ENCODE assay signal across 14 cellular contexts in genomic region chr1:116558140-116558549, GRCh38. TPM values are rescaled to one million over a fixed set of nuclear protein-coding genes. Genes with fewer than 3 reads are reported as not detected.
A peak's percentile ranks its signal among the peaks of the same experiment; 100 is the strongest.
DNase-seq lines count a peak whose midpoint lies in the region; ATAC-seq and TF ChIP-seq lines count a peak whose summit lies in the region.
"Had no signal": no experiment of that assay in that cellular context is flagged by ENCODE, and none has a peak within 500 bp of the region (broad histone marks: within the 10 kb centered on the region; RNA-seq: fewer than 3 reads in every experiment).

No MANE protein-coding gene starts in this region.

- DNase-seq in effector memory CD4-positive, alpha-beta T cell: no peak
- DNase-seq in NCI-H1436 (lab: John Stamatoyannopoulos, UW): no peak
- DNase-seq in nephron progenitor cell: no peak
- no peak for DNase-seq in DMS79 treated with DMSO at 0.1 percent for 48 hours (lab: John Stamatoyannopoulos, UW)
- no peak for DNase-seq in mesothelial cell of epicardium (ENCODE audit: low spot score in 2 of 2, unreplicated experiment in 2 of 2)
- DNase-seq: head of caudate nucleus; left cardiac atrium; naive thymus-derived CD4-positive, alpha-beta T cell; NCI-H526; thyroid gland had no signal

- H3K36me3 Mint-ChIP-seq in nephron progenitor cell (ENCODE audit: low read depth) (peaks cover 10% of the 10 kb centered on the region), mesothelial cell of epicardium (peaks cover 8% of the 10 kb centered on the region)

- H3K4me3 ChIP-seq in GM08714 (ENCODE audit: low read length): peak overlapping the region; percentile 35; the same call in 1 of the 2 replicates
- H3K4me3 ChIP-seq in effector memory CD4-positive, alpha-beta T cell (ENCODE audit: insufficient read depth, low read depth, low read length, poor library complexity, severe bottlenecking): no peak overlapping the region
- H3K4me3 ChIP-seq: thyroid gland had no signal

- H3K27ac ChIP-seq in effector memory CD4-positive, alpha-beta T cell (ENCODE audit: insufficient read depth, low read length, poor library complexity, severe bottlenecking): peak overlapping the region; percentile 12
- H3K27ac ChIP-seq: thyroid gland had no signal

- no peak overlapping the region for H3K4me3 Mint-ChIP-seq in nephron progenitor cell
- H3K4me3 Mint-ChIP-seq in mesothelial cell of epicardium: no peak overlapping the region

- H3K9me3 ChIP-seq in effector memory CD4-positive, alpha-beta T cell (ENCODE audit: control insufficient read depth, low read length): no peaks in the 10 kb centered on the region
- H3K9me3 ChIP-seq: thyroid gland had no signal

- H3K27ac Mint-ChIP-seq in nephron progenitor cell (no peak overlapping the region), mesothelial cell of epicardium (no peak overlapping the region)

- no peak for TF ChIP-seq CTCF in nephron progenitor cell (IDR thresholded peaks at IDR 0.05)
- no peak for TF ChIP-seq CTCF in mesothelial cell of epicardium (IDR thresholded peaks at IDR 0.05; ENCODE audit: unreplicated experiment)

- peaks cover 10% of the 10 kb centered on the region for H3K9me3 Mint-ChIP-seq in nephron progenitor cell
- H3K9me3 Mint-ChIP-seq in mesothelial cell of epicardium: peaks cover 8% of the 10 kb centered on the region

- ATAC-seq in GM19035 (IDR thresholded peaks at IDR 0.05; ENCODE audit: unreplicated experiment) (peak; percentile 29), HG03378 (IDR thresholded peaks at IDR 0.05; ENCODE audit: unreplicated experiment) (peak; percentile 31)
- ATAC-seq: left cardiac atrium; naive thymus-derived CD4-positive, alpha-beta T cell; sciatic nerve had no signal

- no peaks in the 10 kb centered on the region for H3K27me3 ChIP-seq in effector memory CD4-positive, alpha-beta T cell (replicated peaks; ENCODE audit: control insufficient read depth, insufficient read depth, low read length, poor library complexity, severe bottlenecking)
- H3K27me3 ChIP-seq: thyroid gland had no signal

- no peaks in the 10 kb centered on the region for H3K36me3 ChIP-seq in effector memory CD4-positive, alpha-beta T cell (ENCODE audit: control insufficient read depth, insufficient read depth, low read length)
- H3K36me3 ChIP-seq: thyroid gland had no signal

- H3K4me1 Mint-ChIP-seq in nephron progenitor cell (peaks cover 6% of the 10 kb centered on the region), mesothelial cell of epicardium (peaks cover 1% of the 10 kb centered on the region)

- H3K27me3 Mint-ChIP-seq in nephron progenitor cell (ENCODE audit: low read depth, poor library complexity): no peaks in the 10 kb centered on the region
- no peaks in the 10 kb centered on the region for H3K27me3 Mint-ChIP-seq in mesothelial cell of epicardium (ENCODE audit: low read depth)
- H3K27me3 Mint-ChIP-seq: naive thymus-derived CD4-positive, alpha-beta T cell had no signal

- H3K4me1 ChIP-seq in effector memory CD4-positive, alpha-beta T cell (ENCODE audit: control insufficient read depth, insufficient read depth, low read length, poor library complexity, severe bottlenecking): peaks cover 8% of the 10 kb centered on the region

RNA-seq across cellular contexts. Expression of gene CD58, which starts 12.7 kb away (rescaled TPM):
- 6.6 to 8.0 TPM (median 7.6 TPM) in 3 replicates for total RNA-seq in mesothelial cell of epicardium
